Comparison of ENCODE assay signal across 1 cellular context in genomic region chr9:37046683-37047082, GRCh38.
TF ChIP-seq lines count a peak whose summit lies in the region.

No MANE protein-coding gene starts in this region.

TF ChIP-seq in GM23338, 12 proteins besides CTCF, POLR2A, EP300 and RAD21 (continued from another document):
- TF ChIP-seq, protein P1, sequence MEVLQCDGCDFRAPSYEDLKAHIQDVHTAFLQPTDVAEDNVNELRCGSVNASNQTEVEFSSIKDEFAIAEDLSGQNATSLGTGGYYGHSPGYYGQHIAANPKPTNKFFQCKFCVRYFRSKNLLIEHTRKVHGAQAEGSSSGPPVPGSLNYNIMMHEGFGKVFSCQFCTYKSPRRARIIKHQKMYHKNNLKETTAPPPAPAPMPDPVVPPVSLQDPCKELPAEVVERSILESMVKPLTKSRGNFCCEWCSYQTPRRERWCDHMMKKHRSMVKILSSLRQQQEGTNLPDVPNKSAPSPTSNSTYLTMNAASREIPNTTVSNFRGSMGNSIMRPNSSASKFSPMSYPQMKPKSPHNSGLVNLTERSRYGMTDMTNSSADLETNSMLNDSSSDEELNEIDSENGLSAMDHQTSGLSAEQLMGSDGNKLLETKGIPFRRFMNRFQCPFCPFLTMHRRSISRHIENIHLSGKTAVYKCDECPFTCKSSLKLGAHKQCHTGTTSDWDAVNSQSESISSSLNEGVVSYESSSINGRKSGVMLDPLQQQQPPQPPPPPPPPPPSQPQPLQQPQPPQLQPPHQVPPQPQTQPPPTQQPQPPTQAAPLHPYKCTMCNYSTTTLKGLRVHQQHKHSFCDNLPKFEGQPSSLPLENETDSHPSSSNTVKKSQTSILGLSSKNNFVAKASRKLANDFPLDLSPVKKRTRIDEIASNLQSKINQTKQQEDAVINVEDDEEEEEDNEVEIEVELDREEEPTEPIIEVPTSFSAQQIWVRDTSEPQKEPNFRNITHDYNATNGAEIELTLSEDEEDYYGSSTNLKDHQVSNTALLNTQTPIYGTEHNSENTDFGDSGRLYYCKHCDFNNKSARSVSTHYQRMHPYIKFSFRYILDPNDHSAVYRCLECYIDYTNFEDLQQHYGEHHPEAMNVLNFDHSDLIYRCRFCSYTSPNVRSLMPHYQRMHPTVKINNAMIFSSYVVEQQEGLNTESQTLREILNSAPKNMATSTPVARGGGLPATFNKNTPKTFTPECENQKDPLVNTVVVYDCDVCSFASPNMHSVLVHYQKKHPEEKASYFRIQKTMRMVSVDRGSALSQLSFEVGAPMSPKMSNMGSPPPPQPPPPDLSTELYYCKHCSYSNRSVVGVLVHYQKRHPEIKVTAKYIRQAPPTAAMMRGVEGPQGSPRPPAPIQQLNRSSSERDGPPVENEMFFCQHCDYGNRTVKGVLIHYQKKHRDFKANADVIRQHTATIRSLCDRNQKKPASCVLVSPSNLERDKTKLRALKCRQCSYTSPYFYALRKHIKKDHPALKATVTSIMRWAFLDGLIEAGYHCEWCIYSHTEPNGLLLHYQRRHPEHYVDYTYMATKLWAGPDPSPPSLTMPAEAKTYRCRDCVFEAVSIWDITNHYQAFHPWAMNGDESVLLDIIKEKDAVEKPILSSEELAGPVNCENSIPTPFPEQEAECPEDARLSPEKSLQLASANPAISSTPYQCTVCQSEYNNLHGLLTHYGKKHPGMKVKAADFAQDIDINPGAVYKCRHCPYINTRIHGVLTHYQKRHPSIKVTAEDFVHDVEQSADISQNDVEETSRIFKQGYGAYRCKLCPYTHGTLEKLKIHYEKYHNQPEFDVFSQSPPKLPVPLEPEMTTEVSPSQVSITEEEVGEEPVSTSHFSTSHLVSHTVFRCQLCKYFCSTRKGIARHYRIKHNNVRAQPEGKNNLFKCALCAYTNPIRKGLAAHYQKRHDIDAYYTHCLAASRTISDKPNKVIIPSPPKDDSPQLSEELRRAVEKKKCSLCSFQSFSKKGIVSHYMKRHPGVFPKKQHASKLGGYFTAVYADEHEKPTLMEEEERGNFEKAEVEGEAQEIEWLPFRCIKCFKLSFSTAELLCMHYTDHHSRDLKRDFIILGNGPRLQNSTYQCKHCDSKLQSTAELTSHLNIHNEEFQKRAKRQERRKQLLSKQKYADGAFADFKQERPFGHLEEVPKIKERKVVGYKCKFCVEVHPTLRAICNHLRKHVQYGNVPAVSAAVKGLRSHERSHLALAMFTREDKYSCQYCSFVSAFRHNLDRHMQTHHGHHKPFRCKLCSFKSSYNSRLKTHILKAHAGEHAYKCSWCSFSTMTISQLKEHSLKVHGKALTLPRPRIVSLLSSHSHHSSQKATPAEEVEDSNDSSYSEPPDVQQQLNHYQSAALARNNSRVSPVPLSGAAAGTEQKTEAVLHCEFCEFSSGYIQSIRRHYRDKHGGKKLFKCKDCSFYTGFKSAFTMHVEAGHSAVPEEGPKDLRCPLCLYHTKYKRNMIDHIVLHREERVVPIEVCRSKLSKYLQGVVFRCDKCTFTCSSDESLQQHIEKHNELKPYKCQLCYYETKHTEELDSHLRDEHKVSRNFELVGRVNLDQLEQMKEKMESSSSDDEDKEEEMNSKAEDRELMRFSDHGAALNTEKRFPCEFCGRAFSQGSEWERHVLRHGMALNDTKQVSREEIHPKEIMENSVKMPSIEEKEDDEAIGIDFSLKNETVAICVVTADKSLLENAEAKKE (CRISPR knock-in tag; IDR thresholded peaks at IDR 0.05), result no peak
- no peak for TF ChIP-seq POLR2AphosphoS5 (IDR thresholded peaks at IDR 0.05; ENCODE audit: low read depth)
- no peak for TF ChIP-seq NANOG (IDR thresholded peaks at IDR 0.05; ENCODE audit: borderline replicate concordance)
- no peak for TF ChIP-seq ZNF114 (CRISPR knock-in tag; IDR thresholded peaks at IDR 0.05)
- no peak for TF ChIP-seq JUNB (IDR thresholded peaks at IDR 0.05; ENCODE audit: unreplicated experiment)
- TF ChIP-seq EZH2phosphoT487 (IDR thresholded peaks at IDR 0.05; ENCODE audit: unreplicated experiment), result no peak
- no peak for TF ChIP-seq EZH2 (IDR thresholded peaks at IDR 0.05; ENCODE audit: low read depth, unreplicated experiment)
- TF ChIP-seq CREB1 (CRISPR knock-in tag; IDR thresholded peaks at IDR 0.05; ENCODE audit: low read depth), result no peak
- TF ChIP-seq, protein P2, sequence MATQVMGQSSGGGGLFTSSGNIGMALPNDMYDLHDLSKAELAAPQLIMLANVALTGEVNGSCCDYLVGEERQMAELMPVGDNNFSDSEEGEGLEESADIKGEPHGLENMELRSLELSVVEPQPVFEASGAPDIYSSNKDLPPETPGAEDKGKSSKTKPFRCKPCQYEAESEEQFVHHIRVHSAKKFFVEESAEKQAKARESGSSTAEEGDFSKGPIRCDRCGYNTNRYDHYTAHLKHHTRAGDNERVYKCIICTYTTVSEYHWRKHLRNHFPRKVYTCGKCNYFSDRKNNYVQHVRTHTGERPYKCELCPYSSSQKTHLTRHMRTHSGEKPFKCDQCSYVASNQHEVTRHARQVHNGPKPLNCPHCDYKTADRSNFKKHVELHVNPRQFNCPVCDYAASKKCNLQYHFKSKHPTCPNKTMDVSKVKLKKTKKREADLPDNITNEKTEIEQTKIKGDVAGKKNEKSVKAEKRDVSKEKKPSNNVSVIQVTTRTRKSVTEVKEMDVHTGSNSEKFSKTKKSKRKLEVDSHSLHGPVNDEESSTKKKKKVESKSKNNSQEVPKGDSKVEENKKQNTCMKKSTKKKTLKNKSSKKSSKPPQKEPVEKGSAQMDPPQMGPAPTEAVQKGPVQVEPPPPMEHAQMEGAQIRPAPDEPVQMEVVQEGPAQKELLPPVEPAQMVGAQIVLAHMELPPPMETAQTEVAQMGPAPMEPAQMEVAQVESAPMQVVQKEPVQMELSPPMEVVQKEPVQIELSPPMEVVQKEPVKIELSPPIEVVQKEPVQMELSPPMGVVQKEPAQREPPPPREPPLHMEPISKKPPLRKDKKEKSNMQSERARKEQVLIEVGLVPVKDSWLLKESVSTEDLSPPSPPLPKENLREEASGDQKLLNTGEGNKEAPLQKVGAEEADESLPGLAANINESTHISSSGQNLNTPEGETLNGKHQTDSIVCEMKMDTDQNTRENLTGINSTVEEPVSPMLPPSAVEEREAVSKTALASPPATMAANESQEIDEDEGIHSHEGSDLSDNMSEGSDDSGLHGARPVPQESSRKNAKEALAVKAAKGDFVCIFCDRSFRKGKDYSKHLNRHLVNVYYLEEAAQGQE (IDR thresholded peaks at IDR 0.05; ENCODE audit: unreplicated experiment), result no peak
- no peak for TF ChIP-seq STAT1 (IDR thresholded peaks at IDR 0.05; ENCODE audit: unreplicated experiment)
